2 cellular contexts compared by ENCODE assay signal in the genomic region with DNA sequence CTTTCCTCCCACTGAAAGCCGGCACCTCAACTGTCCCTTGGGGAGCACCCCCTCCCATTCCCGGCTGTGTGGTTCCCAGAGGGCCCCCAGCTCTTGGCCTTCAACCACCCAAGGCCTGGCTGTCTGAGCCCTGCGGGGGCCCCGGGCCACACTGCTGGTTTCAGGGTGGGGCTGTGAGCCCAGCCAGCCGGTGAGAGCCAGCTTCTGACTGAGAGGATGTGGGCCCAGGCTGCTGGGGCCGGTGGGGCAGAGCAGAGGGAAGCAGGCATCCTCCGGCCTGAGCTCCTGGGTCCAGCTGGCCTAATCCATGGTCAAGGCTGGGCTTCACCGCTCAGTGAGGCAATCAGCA.
TF ChIP-seq lines count a peak whose summit lies in the region.

No MANE protein-coding gene starts in this region.

TF ChIP-seq in K562, 482 proteins besides CTCF, POLR2A, EP300 and RAD21:
- TF ChIP-seq TBP (optimal IDR thresholded peaks at IDR 0.05; ENCODE audit: low read depth, low read length) = no peak
- TF ChIP-seq, protein P1, sequence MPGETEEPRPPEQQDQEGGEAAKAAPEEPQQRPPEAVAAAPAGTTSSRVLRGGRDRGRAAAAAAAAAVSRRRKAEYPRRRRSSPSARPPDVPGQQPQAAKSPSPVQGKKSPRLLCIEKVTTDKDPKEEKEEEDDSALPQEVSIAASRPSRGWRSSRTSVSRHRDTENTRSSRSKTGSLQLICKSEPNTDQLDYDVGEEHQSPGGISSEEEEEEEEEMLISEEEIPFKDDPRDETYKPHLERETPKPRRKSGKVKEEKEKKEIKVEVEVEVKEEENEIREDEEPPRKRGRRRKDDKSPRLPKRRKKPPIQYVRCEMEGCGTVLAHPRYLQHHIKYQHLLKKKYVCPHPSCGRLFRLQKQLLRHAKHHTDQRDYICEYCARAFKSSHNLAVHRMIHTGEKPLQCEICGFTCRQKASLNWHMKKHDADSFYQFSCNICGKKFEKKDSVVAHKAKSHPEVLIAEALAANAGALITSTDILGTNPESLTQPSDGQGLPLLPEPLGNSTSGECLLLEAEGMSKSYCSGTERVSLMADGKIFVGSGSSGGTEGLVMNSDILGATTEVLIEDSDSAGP (CRISPR knock-in tag; IDR thresholded peaks at IDR 0.05) = no peak
- no peak for TF ChIP-seq HDAC2 (IDR thresholded peaks at IDR 0.05)
- no peak for TF ChIP-seq POLR2B (IDR thresholded peaks at IDR 0.05; ENCODE audit: low read depth, partially characterized antibody)
- TF ChIP-seq RUNX1 (IDR thresholded peaks at IDR 0.05; ENCODE audit: low read depth) = no peak
- TF ChIP-seq, protein P2, sequence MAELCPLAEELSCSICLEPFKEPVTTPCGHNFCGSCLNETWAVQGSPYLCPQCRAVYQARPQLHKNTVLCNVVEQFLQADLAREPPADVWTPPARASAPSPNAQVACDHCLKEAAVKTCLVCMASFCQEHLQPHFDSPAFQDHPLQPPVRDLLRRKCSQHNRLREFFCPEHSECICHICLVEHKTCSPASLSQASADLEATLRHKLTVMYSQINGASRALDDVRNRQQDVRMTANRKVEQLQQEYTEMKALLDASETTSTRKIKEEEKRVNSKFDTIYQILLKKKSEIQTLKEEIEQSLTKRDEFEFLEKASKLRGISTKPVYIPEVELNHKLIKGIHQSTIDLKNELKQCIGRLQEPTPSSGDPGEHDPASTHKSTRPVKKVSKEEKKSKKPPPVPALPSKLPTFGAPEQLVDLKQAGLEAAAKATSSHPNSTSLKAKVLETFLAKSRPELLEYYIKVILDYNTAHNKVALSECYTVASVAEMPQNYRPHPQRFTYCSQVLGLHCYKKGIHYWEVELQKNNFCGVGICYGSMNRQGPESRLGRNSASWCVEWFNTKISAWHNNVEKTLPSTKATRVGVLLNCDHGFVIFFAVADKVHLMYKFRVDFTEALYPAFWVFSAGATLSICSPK (IDR thresholded peaks at IDR 0.05; ENCODE audit: borderline replicate concordance) = no peak
- no peak for TF ChIP-seq SIX5 (IDR thresholded peaks at IDR 0.05; ENCODE audit: borderline replicate concordance in 1 of 2, insufficient read depth in 1 of 2, low read depth in 1 of 2, low read length in 2 of 2)
- no peak for TF ChIP-seq EHMT2 (IDR thresholded peaks at IDR 0.05)
- no peak for TF ChIP-seq ZNF232 (CRISPR knock-in tag; IDR thresholded peaks at IDR 0.05)
- no peak for TF ChIP-seq ZNF740 (CRISPR knock-in tag; IDR thresholded peaks at IDR 0.05)
- TF ChIP-seq ZNF740 (tag; IDR thresholded peaks at IDR 0.05) = no peak
- TF ChIP-seq ZBTB33 (CRISPR knock-in tag; IDR thresholded peaks at IDR 0.05) = no peak
- no peak for TF ChIP-seq ETV6 (IDR thresholded peaks at IDR 0.05; ENCODE audit: borderline replicate concordance in 1 of 2, low read depth in 2 of 2, low read length in 1 of 2)
- TF ChIP-seq ETV6 (CRISPR knock-in tag; IDR thresholded peaks at IDR 0.05; ENCODE audit: borderline replicate concordance) = no peak
- no peak for TF ChIP-seq ZNF175 (CRISPR knock-in tag; IDR thresholded peaks at IDR 0.05; ENCODE audit: low read depth)
- no peak for TF ChIP-seq TEAD2 (tag; IDR thresholded peaks at IDR 0.05)
- no peak for TF ChIP-seq POLR2G (IDR thresholded peaks at IDR 0.05; ENCODE audit: low read depth, low read length)
- no peak for TF ChIP-seq ZNF436 (CRISPR knock-in tag; IDR thresholded peaks at IDR 0.05)

TF ChIP-seq in WTC11, 78 proteins besides CTCF, POLR2A, EP300 and RAD21:
- no peak for TF ChIP-seq ZNF416 (CRISPR knock-in tag; IDR thresholded peaks at IDR 0.05)
- TF ChIP-seq EMX1 (CRISPR knock-in tag; IDR thresholded peaks at IDR 0.05) = no peak
- TF ChIP-seq GRHL2 (CRISPR knock-in tag; IDR thresholded peaks at IDR 0.05; ENCODE audit: insufficient replicate concordance, severe bottlenecking) = no peak
- no peak for TF ChIP-seq PRDM15 (CRISPR knock-in tag; IDR thresholded peaks at IDR 0.05)
- no peak for TF ChIP-seq ZBTB43 (CRISPR knock-in tag; IDR thresholded peaks at IDR 0.05)
- no peak for TF ChIP-seq TP53 (CRISPR knock-in tag; IDR thresholded peaks at IDR 0.05)
- TF ChIP-seq E2F5 (CRISPR knock-in tag; IDR thresholded peaks at IDR 0.05) = no peak
- TF ChIP-seq, protein P3, sequence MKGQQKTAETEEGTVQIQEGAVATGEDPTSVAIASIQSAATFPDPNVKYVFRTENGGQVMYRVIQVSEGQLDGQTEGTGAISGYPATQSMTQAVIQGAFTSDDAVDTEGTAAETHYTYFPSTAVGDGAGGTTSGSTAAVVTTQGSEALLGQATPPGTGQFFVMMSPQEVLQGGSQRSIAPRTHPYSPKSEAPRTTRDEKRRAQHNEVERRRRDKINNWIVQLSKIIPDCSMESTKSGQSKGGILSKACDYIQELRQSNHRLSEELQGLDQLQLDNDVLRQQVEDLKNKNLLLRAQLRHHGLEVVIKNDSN (CRISPR knock-in tag; IDR thresholded peaks at IDR 0.05) = no peak
- TF ChIP-seq ZNF396 (CRISPR knock-in tag; IDR thresholded peaks at IDR 0.05; ENCODE audit: borderline replicate concordance) = no peak
- TF ChIP-seq, protein P4, sequence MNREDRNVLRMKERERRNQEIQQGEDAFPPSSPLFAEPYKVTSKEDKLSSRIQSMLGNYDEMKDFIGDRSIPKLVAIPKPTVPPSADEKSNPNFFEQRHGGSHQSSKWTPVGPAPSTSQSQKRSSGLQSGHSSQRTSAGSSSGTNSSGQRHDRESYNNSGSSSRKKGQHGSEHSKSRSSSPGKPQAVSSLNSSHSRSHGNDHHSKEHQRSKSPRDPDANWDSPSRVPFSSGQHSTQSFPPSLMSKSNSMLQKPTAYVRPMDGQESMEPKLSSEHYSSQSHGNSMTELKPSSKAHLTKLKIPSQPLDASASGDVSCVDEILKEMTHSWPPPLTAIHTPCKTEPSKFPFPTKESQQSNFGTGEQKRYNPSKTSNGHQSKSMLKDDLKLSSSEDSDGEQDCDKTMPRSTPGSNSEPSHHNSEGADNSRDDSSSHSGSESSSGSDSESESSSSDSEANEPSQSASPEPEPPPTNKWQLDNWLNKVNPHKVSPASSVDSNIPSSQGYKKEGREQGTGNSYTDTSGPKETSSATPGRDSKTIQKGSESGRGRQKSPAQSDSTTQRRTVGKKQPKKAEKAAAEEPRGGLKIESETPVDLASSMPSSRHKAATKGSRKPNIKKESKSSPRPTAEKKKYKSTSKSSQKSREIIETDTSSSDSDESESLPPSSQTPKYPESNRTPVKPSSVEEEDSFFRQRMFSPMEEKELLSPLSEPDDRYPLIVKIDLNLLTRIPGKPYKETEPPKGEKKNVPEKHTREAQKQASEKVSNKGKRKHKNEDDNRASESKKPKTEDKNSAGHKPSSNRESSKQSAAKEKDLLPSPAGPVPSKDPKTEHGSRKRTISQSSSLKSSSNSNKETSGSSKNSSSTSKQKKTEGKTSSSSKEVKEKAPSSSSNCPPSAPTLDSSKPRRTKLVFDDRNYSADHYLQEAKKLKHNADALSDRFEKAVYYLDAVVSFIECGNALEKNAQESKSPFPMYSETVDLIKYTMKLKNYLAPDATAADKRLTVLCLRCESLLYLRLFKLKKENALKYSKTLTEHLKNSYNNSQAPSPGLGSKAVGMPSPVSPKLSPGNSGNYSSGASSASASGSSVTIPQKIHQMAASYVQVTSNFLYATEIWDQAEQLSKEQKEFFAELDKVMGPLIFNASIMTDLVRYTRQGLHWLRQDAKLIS (CRISPR knock-in tag; IDR thresholded peaks at IDR 0.05; ENCODE audit: borderline replicate concordance) = no peak
- TF ChIP-seq TCF7 (CRISPR knock-in tag; IDR thresholded peaks at IDR 0.05; ENCODE audit: low read depth) = no peak
- TF ChIP-seq ATF1 (CRISPR knock-in tag; IDR thresholded peaks at IDR 0.05) = no peak
